ENCODE assay signal across 8 cellular contexts in genomic region chr17:32486701-32487459, GRCh38. TPM values are rescaled to one million over a fixed set of nuclear protein-coding genes. Genes with fewer than 3 reads are reported as not detected.
DNase-seq lines count a peak whose midpoint lies in the region; ATAC-seq and TF ChIP-seq lines count a peak whose summit lies in the region.

CDK5R1 (plus strand) TSS chr17:32486993; CDS start chr17:32487621, 628 bp downstream.

- H3K4me3 ChIP-seq in SK-N-SH (ENCODE audit: low read depth in 2 of 2, low read length in 1 of 2) (peak within 1 kb of the TSS; percentile 72 to 76), adipocyte (ENCODE audit: low read length) (peak within 1 kb of the TSS; percentile 83)

- H3K9me3 ChIP-seq in SK-N-SH, result no peaks in the 10 kb centered on the region
- H3K9me3 ChIP-seq in adipocyte (ENCODE audit: control insufficient read depth, low read length), result no peaks in the 10 kb centered on the region

- peak within 1 kb of the TSS; percentile 89 for H3K4me2 ChIP-seq in SK-N-SH

- WGBS in SK-N-SH (ENCODE audit: low lambda C conversion rate), result no CpG with 5 or more reads among the region's 135 CpGs

- peaks cover 10% of the 10 kb centered on the region; the same call in 1 of the 2 replicates for H4K20me1 ChIP-seq in SK-N-SH (ENCODE audit: insufficient read depth)

- intact Hi-C loops in left cardiac atrium (cut with DNase I), result loop anchor here in 1 of 2 donors (10.0 kb wide), 1 partner anchor 268 kb away; no protein-coding TSS in a partner anchor
- intact Hi-C loops in posterior vena cava (cut with DNase I), result loop anchor here (5.0 to 10.0 kb wide), 2 partner anchors 268 to 745 kb away; no protein-coding TSS in a partner anchor

- H3K36me3 ChIP-seq in SK-N-SH (replicated peaks in 1 of 2; ENCODE audit: control insufficient read depth in 1 of 2, insufficient read depth in 2 of 2, low read length in 1 of 2) (peaks cover 0 to 41% of the 10 kb centered on the region in 2 experiments), adipocyte (ENCODE audit: control insufficient read depth, insufficient read depth, low read length, severe bottlenecking) (peaks cover 9% of the 10 kb centered on the region)

- H3K4me1 ChIP-seq in SK-N-SH (ENCODE audit: control insufficient read depth in 1 of 2, insufficient read depth in 2 of 2, low read depth in 1 of 2, low read length in 1 of 2), result peaks cover 0 to 58% of the 10 kb centered on the region in 2 experiments; a peak in 2 of 4 replicates
- peaks cover 25% of the 10 kb centered on the region for H3K4me1 ChIP-seq in adipocyte (ENCODE audit: control insufficient read depth, insufficient read depth, low read length)

- no peaks in the 10 kb centered on the region for H3K79me2 ChIP-seq in SK-N-SH (ENCODE audit: insufficient read depth)

- peak within 1 kb of the TSS in 1 of 2 experiments; percentile 88; a peak in 2 of 4 replicates for H3K27ac ChIP-seq in SK-N-SH (ENCODE audit: low read depth in 2 of 2, low read length in 1 of 2)

- ATAC-seq in GM21390 (IDR thresholded peaks at IDR 0.05; ENCODE audit: unreplicated experiment) (peak; percentile 57), left cardiac atrium (peak; percentile 4 to 49)

- DNase-seq in D341Med (ENCODE audit: low spot score), result peak; percentile 94
- peak; percentile 87 for DNase-seq in SK-N-SH
- DNase-seq in adipocyte (ENCODE audit: low read depth), result peak; percentile 83
- peak; percentile 74 for DNase-seq in left cardiac atrium
- DNase-seq in posterior vena cava (ENCODE audit: low spot score), result peak; percentile 89
- no peak for DNase-seq in NCI-H128 (lab: John Stamatoyannopoulos, UW; ENCODE audit: unreplicated experiment)

- POLR2A ChIA-PET in SK-N-SH (lab: Yijun Ruan, JAX), result interaction anchor here (0.6 to 2.6 kb wide), 13 partner anchors 8 to 550 kb away, joined by 3 to 9 read pairs (median 3); partner anchors contain the start of genes PSMD11 and SUZ12

- peak within 1 kb of the TSS; percentile 59; the same call in 1 of the 2 replicates for H2AFZ ChIP-seq in SK-N-SH (ENCODE audit: low read depth)

- H3K9ac ChIP-seq in SK-N-SH (peak within 1 kb of the TSS; percentile 32; the same call in 1 of the 2 replicates), adipocyte (ENCODE audit: low read length) (peak within 1 kb of the TSS; percentile 64)

- no peak for TF ChIP-seq RAD21 in Ishikawa (IDR thresholded peaks at IDR 0.05; ENCODE audit: low read depth)
- TF ChIP-seq RAD21 in SK-N-SH (IDR thresholded peaks at IDR 0.05; ENCODE audit: low read length), result no peak

- H3F3A ChIP-seq in SK-N-SH (replicated peaks; ENCODE audit: insufficient read depth), result peaks cover 23% of the 10 kb centered on the region

- CTCF ChIA-PET in SK-N-SH (lab: Yijun Ruan, JAX), result interaction anchor here (0.8 to 11.0 kb wide), 13 partner anchors 10 to 390 kb away, joined by 3 to 102 read pairs (median 4); partner anchors contain the start of genes MYO1D and PSMD11

- TF ChIP-seq CTCF in SK-N-SH (IDR thresholded peaks at IDR 0.05), result no peak

- TF ChIP-seq EP300 in Ishikawa (IDR thresholded peaks at IDR 0.05; ENCODE audit: borderline replicate concordance) (no peak), SK-N-SH (IDR thresholded peaks at IDR 0.05; ENCODE audit: borderline replicate concordance in 1 of 2, low read depth in 1 of 2, low read length in 1 of 2) (no peak)

- H3K9me2 ChIP-seq in SK-N-SH, result no peaks in the 10 kb centered on the region

- H3K27me3 ChIP-seq in SK-N-SH (ENCODE audit: insufficient read depth), result no peaks in the 10 kb centered on the region
- no peaks in the 10 kb centered on the region for H3K27me3 ChIP-seq in adipocyte (replicated peaks; ENCODE audit: control insufficient read depth, insufficient read depth, low read length)

TF ChIP-seq in Ishikawa, 13 proteins besides CTCF, POLR2A, EP300 and RAD21:
- TF ChIP-seq, protein P1, sequence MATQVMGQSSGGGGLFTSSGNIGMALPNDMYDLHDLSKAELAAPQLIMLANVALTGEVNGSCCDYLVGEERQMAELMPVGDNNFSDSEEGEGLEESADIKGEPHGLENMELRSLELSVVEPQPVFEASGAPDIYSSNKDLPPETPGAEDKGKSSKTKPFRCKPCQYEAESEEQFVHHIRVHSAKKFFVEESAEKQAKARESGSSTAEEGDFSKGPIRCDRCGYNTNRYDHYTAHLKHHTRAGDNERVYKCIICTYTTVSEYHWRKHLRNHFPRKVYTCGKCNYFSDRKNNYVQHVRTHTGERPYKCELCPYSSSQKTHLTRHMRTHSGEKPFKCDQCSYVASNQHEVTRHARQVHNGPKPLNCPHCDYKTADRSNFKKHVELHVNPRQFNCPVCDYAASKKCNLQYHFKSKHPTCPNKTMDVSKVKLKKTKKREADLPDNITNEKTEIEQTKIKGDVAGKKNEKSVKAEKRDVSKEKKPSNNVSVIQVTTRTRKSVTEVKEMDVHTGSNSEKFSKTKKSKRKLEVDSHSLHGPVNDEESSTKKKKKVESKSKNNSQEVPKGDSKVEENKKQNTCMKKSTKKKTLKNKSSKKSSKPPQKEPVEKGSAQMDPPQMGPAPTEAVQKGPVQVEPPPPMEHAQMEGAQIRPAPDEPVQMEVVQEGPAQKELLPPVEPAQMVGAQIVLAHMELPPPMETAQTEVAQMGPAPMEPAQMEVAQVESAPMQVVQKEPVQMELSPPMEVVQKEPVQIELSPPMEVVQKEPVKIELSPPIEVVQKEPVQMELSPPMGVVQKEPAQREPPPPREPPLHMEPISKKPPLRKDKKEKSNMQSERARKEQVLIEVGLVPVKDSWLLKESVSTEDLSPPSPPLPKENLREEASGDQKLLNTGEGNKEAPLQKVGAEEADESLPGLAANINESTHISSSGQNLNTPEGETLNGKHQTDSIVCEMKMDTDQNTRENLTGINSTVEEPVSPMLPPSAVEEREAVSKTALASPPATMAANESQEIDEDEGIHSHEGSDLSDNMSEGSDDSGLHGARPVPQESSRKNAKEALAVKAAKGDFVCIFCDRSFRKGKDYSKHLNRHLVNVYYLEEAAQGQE (IDR thresholded peaks at IDR 0.05; ENCODE audit: low read depth), result peak; percentile 74
- no peak for TF ChIP-seq ZBTB7A (IDR thresholded peaks at IDR 0.05; ENCODE audit: low read depth)

TF ChIP-seq in SK-N-SH, 30 proteins besides CTCF, POLR2A, EP300 and RAD21:
- no peak for TF ChIP-seq NRF1 (IDR thresholded peaks at IDR 0.05; ENCODE audit: low read depth, low read length)
- TF ChIP-seq, protein P1 (IDR thresholded peaks at IDR 0.05; ENCODE audit: low read depth, low read length), result peak; percentile 87
- TF ChIP-seq MXI1 (IDR thresholded peaks at IDR 0.05; ENCODE audit: low read depth, low read length), result peak; percentile 4; the same call in 1 of the 2 replicates
- no peak for TF ChIP-seq TEAD4 (IDR thresholded peaks at IDR 0.05; ENCODE audit: borderline replicate concordance, insufficient read depth)

RNA-seq across cellular contexts. Expression of gene CDK5R1, which starts in this region (rescaled TPM):
- polyA plus RNA-seq in SK-N-SH (2012; rRNA removed), result 1.0 and 1.4 TPM in 2 replicates
- polyA plus RNA-seq in SK-N-SH (2012; cell fraction: cytosol; rRNA removed), result 1.3 and 2.0 TPM in 2 replicates
- polyA plus RNA-seq in SK-N-SH (2012; cell fraction: nucleus; rRNA removed), result 2.4 and 2.9 TPM in 2 replicates
- 1 to 10 TPM; 1.4 to 1.7 TPM for total RNA-seq in left cardiac atrium
- total RNA-seq in posterior vena cava, result 1 to 10 TPM in 1 of 2 donors, under 1 TPM in 1; 0.93 to 1.3 TPM
